1 cellular context compared by ENCODE assay signal in the genomic region with DNA sequence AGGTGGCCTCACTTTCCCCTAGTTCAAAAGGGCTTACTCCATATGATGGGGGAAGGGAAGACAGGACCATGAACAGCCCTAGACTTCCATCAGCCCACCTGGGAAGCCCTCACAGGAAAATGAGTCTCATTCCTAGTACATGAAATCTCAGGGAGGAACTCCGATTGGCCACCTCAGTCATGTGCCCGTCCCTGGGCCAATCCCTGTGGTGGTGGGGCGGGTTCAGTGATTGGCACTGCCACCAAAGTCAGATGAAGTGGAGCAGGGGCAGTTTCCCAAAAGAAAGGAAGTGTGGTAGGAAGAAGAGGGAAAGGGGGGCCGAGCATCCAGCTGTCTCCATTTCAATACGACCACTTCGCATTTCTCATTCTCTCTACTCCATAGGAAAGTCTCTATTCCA.
TF ChIP-seq lines count a peak whose summit lies in the region.

No MANE protein-coding gene starts in this region.

TF ChIP-seq in IMR-90, 13 proteins besides CTCF, POLR2A, EP300 and RAD21 (continued from another document):
- TF ChIP-seq, protein P1, sequence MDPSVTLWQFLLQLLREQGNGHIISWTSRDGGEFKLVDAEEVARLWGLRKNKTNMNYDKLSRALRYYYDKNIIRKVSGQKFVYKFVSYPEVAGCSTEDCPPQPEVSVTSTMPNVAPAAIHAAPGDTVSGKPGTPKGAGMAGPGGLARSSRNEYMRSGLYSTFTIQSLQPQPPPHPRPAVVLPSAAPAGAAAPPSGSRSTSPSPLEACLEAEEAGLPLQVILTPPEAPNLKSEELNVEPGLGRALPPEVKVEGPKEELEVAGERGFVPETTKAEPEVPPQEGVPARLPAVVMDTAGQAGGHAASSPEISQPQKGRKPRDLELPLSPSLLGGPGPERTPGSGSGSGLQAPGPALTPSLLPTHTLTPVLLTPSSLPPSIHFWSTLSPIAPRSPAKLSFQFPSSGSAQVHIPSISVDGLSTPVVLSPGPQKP (IDR thresholded peaks at IDR 0.05; ENCODE audit: borderline replicate concordance, low read depth, low read length): no peak
- TF ChIP-seq MAZ (IDR thresholded peaks at IDR 0.05; ENCODE audit: borderline replicate concordance, low read depth, low read length): no peak
